7 cellular contexts compared by ENCODE assay signal in the genomic region with DNA sequence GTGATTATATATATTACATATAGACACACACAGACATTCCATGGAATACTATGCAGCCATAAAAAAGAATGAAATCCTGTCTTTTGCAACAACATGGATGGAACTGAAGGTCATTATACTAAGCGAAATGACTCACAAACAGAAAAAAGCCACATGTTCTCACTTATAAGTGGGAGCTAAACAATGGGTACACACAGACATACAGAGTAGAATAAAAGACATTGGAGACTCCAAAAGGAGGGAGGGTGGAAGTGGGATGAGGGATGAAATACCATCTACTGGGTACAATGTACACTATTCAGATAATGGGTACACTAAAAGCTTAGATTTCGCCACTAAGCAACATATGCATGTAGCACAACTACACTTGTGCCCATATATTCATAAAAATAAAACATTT.
"Had no signal": no experiment of that assay in that cellular context is flagged by ENCODE, and none has a peak within 500 bp of the region (broad histone marks: within the 10 kb centered on the region; RNA-seq: fewer than 3 reads in every experiment).

No MANE protein-coding gene starts in this region.

- H3K4me3 Mint-ChIP-seq: IgD-negative memory B cell had no signal

- DNase-seq: IMR-90, KBM-7, KG1 had no signal

- H3K27me3 Mint-ChIP-seq: IgD-negative memory B cell had no signal

- ATAC-seq: HepG2, K562 had no signal

- H3K4me3 ChIP-seq: K562 had no signal

- H3K36me3 Mint-ChIP-seq: IgD-negative memory B cell had no signal

- H3K27ac ChIP-seq: HL-60 had no signal

- H3K27ac Mint-ChIP-seq: IgD-negative memory B cell had no signal
